Comparison of ENCODE assay signal across 25 cellular contexts in the genomic region with DNA sequence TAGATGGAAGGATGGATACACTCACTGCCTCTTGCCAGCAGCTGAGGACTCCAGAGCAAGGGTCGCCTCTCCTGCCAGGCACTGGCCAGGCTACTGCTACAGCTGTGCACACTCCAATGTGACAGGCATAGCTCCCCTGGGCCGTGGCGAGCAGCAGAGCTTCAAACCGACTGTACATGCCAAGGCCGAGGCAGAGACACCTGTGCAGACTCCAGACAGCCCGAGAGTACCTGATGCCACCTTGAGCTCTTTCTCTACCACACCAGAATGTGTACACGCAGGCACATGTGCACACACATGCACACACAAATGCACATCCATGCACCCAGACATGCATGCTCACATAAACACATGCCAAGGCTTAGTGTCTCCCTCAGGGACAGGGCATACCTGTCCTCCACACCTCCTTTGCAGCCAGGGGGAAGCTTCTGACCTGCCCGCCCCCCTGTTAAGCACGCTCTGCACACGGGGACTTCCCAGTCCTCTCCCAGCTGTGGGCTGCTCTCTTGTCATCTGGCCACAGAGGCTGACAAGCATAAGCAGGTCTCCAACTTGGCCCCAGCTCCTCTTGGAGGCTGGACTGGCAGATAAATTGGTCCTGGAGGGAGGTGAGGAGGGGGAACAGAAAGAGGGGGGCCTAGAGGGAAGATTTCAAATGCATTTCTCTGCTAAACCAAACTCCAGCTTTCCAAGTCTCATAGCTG.
DNase-seq lines count a peak whose midpoint lies in the region; TF ChIP-seq lines count a peak whose summit lies in the region.
"Had no signal": no experiment of that assay in that cellular context is flagged by ENCODE, and none has a peak within 500 bp of the region (broad histone marks: within the 10 kb centered on the region; RNA-seq: fewer than 3 reads in every experiment).

No MANE protein-coding gene starts in this region.

- WGBS in suprapubic skin = 51% methylated on average over 3 of the region's 10 CpGs

- H3K9me3 ChIP-seq in suprapubic skin = no peaks in the 10 kb centered on the region
- H3K9me3 ChIP-seq: lower lobe of right lung, tibial nerve had no signal

- no peak overlapping the region for H3K4me3 Mint-ChIP-seq in activated CD4-positive, alpha-beta T cell treated with anti-CD3 and anti-CD28 coated beads, Interleukin-2, amount 10 ng/mL, durations not matched to agents 7 days and 5 days
- H3K4me3 Mint-ChIP-seq: activated CD4-positive, alpha-beta T cell treated with anti-CD3 and anti-CD28 coated beads, Interleukin-2, amount 10 ng/mL, durations not matched to agents 24 days and 14 days; activated naive CD8-positive, alpha-beta T cell treated with anti-CD3 and anti-CD28 coated beads for 36 hours; CD4-positive, CD25-positive, alpha-beta regulatory T cell; neural crest cell; stimulated activated naive CD8-positive, alpha-beta T cell treated with anti-CD3 and anti-CD28 coated beads, Interleukin-15, Interleukin-2, amounts not matched to agents 100 ng/mL and 50 ng/mL, for 24 hours had no signal

- H3K27me3 ChIP-seq in suprapubic skin = no peaks in the 10 kb centered on the region
- H3K27me3 ChIP-seq: tibial nerve had no signal

- H3K9me3 Mint-ChIP-seq in activated CD4-positive, alpha-beta T cell treated with anti-CD3 and anti-CD28 coated beads, Interleukin-2, amount 10 ng/mL, durations not matched to agents 7 days and 5 days = no peaks in the 10 kb centered on the region
- H3K9me3 Mint-ChIP-seq: activated CD4-positive, alpha-beta T cell treated with anti-CD3 and anti-CD28 coated beads, Interleukin-2, amount 10 ng/mL, durations not matched to agents 24 days and 14 days; activated naive CD8-positive, alpha-beta T cell treated with anti-CD3 and anti-CD28 coated beads for 36 hours; activated T-helper 2 cell treated with anti-CD3 and anti-CD28 coated beads, Interferon-gamma antibody, Interleukin-2, Interleukin-4, amounts not matched to agents 10 μg/mL and 5 μg/mL and 100 μg/mL, durations not matched to agents 14 hours and 24 hours and 36 hours; neural crest cell; stimulated activated naive CD8-positive, alpha-beta T cell treated with anti-CD3 and anti-CD28 coated beads, Interleukin-15, Interleukin-2, amounts not matched to agents 100 ng/mL and 50 ng/mL, for 24 hours had no signal

- no peak for TF ChIP-seq CTCF in suprapubic skin (IDR thresholded peaks at IDR 0.05)

- no peaks in the 10 kb centered on the region for H3K4me1 ChIP-seq in suprapubic skin
- H3K4me1 ChIP-seq: lower lobe of right lung, tibial nerve had no signal

- H3K4me1 Mint-ChIP-seq in activated CD4-positive, alpha-beta T cell treated with anti-CD3 and anti-CD28 coated beads, Interleukin-2, amount 10 ng/mL, durations not matched to agents 7 days and 5 days = no peaks in the 10 kb centered on the region
- H3K4me1 Mint-ChIP-seq: activated CD4-positive, alpha-beta T cell treated with anti-CD3 and anti-CD28 coated beads, Interleukin-2, amount 10 ng/mL, durations not matched to agents 24 days and 14 days; activated naive CD8-positive, alpha-beta T cell treated with anti-CD3 and anti-CD28 coated beads for 36 hours; CD4-positive, CD25-positive, alpha-beta regulatory T cell; neural crest cell had no signal

- H3K36me3 ChIP-seq in suprapubic skin = no peaks in the 10 kb centered on the region
- H3K36me3 ChIP-seq: lower lobe of right lung, tibial nerve had no signal

- H3K27me3 Mint-ChIP-seq in activated CD4-positive, alpha-beta T cell treated with anti-CD3 and anti-CD28 coated beads, Interleukin-2, amount 10 ng/mL, durations not matched to agents 7 days and 5 days = no peaks in the 10 kb centered on the region
- H3K27me3 Mint-ChIP-seq: activated CD4-positive, alpha-beta T cell treated with anti-CD3 and anti-CD28 coated beads, Interleukin-2, amount 10 ng/mL, durations not matched to agents 24 days and 14 days; activated naive CD8-positive, alpha-beta T cell treated with anti-CD3 and anti-CD28 coated beads for 36 hours; CD4-positive, CD25-positive, alpha-beta regulatory T cell; stimulated activated naive CD8-positive, alpha-beta T cell treated with anti-CD3 and anti-CD28 coated beads, Interleukin-15, Interleukin-2, amounts not matched to agents 100 ng/mL and 50 ng/mL, for 24 hours had no signal

- no peak for TF ChIP-seq POLR2A in suprapubic skin (IDR thresholded peaks at IDR 0.05)

- intact Hi-C loops in cardiac septum (cut with DNase I) (loop anchor here (10.0 kb wide), 1 partner anchor 465 kb away; no protein-coding TSS in a partner anchor), posterior vena cava (cut with DNase I) (no loop called here)

- H3K4me3 ChIP-seq in suprapubic skin = no peak overlapping the region
- H3K4me3 ChIP-seq: lower lobe of right lung, mucosa of descending colon, tibial nerve had no signal

- TF ChIP-seq EP300 in suprapubic skin (IDR thresholded peaks at IDR 0.05) = no peak

- DNase-seq in activated CD4-positive, alpha-beta T cell treated with anti-CD3 and anti-CD28 coated beads, Interleukin-2, amount 10 ng/mL, durations not matched to agents 7 days and 5 days = peak; percentile 3
- no peak for DNase-seq in activated CD4-positive, alpha-beta T cell treated with anti-CD3 and anti-CD28 coated beads for 48 hours
- DNase-seq in NCI-H1694 (lab: John Stamatoyannopoulos, UW) = peak; percentile 61
- DNase-seq in cardiac septum (ENCODE audit: low spot score) = peak; percentile 31
- DNase-seq in posterior vena cava (ENCODE audit: low spot score) = peak; percentile 45
- no peak for DNase-seq in HEK293T (ENCODE audit: extremely low spot score)
- no peak for DNase-seq in activated gamma-delta T cell (lab: John Stamatoyannopoulos, UW)
- no peak for DNase-seq in suprapubic skin (ENCODE audit: low spot score in 2 of 2)
- DNase-seq: activated CD4-positive, alpha-beta T cell treated with anti-CD3 and anti-CD28 coated beads, Interleukin-2, amount 10 ng/mL, durations not matched to agents 24 days and 14 days; activated naive CD8-positive, alpha-beta T cell treated with anti-CD3 and anti-CD28 coated beads for 36 hours; CD4-positive, CD25-positive, alpha-beta regulatory T cell; central memory CD4-positive, alpha-beta T cell; H7; lower lobe of right lung; mucosa of descending colon; NCI-H1092; NCI-H2029; NCI-H2227 treated with DMSO at 0.1 percent for 48 hours; NCI-H748 treated with DMSO at 0.1 percent for 48 hours had no signal

- CTCF ChIA-PET in activated CD4-positive, alpha-beta T cell treated with anti-CD3 and anti-CD28 coated beads, Interleukin-2, amount 10 ng/mL, durations not matched to agents 7 days and 5 days (lab: Charles Lee) = interaction anchor here (0.6 kb wide), 1 partner anchor 15 kb away, joined by 3 read pairs; no protein-coding TSS in a partner anchor
- CTCF ChIA-PET in HEK293T (lab: Yijun Ruan, JAX) = no interaction called here

- no peak overlapping the region for H3K27ac ChIP-seq in suprapubic skin
- H3K27ac ChIP-seq: lower lobe of right lung, RWPE1, tibial nerve, VCaP had no signal

- H3K27ac Mint-ChIP-seq in activated CD4-positive, alpha-beta T cell treated with anti-CD3 and anti-CD28 coated beads, Interleukin-2, amount 10 ng/mL, durations not matched to agents 7 days and 5 days = no peak overlapping the region
- H3K27ac Mint-ChIP-seq: activated CD4-positive, alpha-beta T cell treated with anti-CD3 and anti-CD28 coated beads, Interleukin-2, amount 10 ng/mL, durations not matched to agents 24 days and 14 days; activated naive CD8-positive, alpha-beta T cell treated with anti-CD3 and anti-CD28 coated beads for 36 hours; activated T-helper 2 cell treated with anti-CD3 and anti-CD28 coated beads, Interferon-gamma antibody, Interleukin-2, Interleukin-4, amounts not matched to agents 10 μg/mL and 5 μg/mL and 100 μg/mL, durations not matched to agents 14 hours and 24 hours and 36 hours; CD4-positive, CD25-positive, alpha-beta regulatory T cell had no signal

- POLR2A ChIA-PET in activated CD4-positive, alpha-beta T cell treated with anti-CD3 and anti-CD28 coated beads, Interleukin-2, amount 10 ng/mL, durations not matched to agents 7 days and 5 days (lab: Charles Lee) = no interaction called here
- POLR2A ChIA-PET in HEK293T (lab: Yijun Ruan, JAX) = no interaction called here

- H3K36me3 Mint-ChIP-seq in activated CD4-positive, alpha-beta T cell treated with anti-CD3 and anti-CD28 coated beads, Interleukin-2, amount 10 ng/mL, durations not matched to agents 7 days and 5 days (ENCODE audit: low read depth) = no peaks in the 10 kb centered on the region
- H3K36me3 Mint-ChIP-seq: activated naive CD8-positive, alpha-beta T cell treated with anti-CD3 and anti-CD28 coated beads for 36 hours; CD4-positive, CD25-positive, alpha-beta regulatory T cell had no signal

TF ChIP-seq in HEK293T, 16 proteins besides CTCF, POLR2A, EP300 and RAD21:
- TF ChIP-seq SP1 (IDR thresholded peaks at IDR 0.05) (no peak), BHLHE40 (IDR thresholded peaks at IDR 0.05; ENCODE audit: borderline replicate concordance) (no peak), LEF1 (IDR thresholded peaks at IDR 0.05; ENCODE audit: borderline replicate concordance) (no peak), ARNT (IDR thresholded peaks at IDR 0.05) (no peak), TARDBP (IDR thresholded peaks at IDR 0.05) (no peak), NFRKB (IDR thresholded peaks at IDR 0.05) (no peak), FOXA1 (IDR thresholded peaks at IDR 0.05) (no peak), FOXM1 (IDR thresholded peaks at IDR 0.05; ENCODE audit: borderline replicate concordance) (no peak), SUZ12 (IDR thresholded peaks at IDR 0.05) (no peak), FOXK2 (IDR thresholded peaks at IDR 0.05) (no peak), ELF4 (IDR thresholded peaks at IDR 0.05) (no peak), HDGF (IDR thresholded peaks at IDR 0.05; ENCODE audit: borderline replicate concordance) (no peak), ZNF384 (IDR thresholded peaks at IDR 0.05) (no peak), CTBP1 (IDR thresholded peaks at IDR 0.05; ENCODE audit: borderline replicate concordance) (no peak), L3MBTL2 (conservative IDR thresholded peaks at IDR 0.05) (no peak)
- TF ChIP-seq, protein P1, sequence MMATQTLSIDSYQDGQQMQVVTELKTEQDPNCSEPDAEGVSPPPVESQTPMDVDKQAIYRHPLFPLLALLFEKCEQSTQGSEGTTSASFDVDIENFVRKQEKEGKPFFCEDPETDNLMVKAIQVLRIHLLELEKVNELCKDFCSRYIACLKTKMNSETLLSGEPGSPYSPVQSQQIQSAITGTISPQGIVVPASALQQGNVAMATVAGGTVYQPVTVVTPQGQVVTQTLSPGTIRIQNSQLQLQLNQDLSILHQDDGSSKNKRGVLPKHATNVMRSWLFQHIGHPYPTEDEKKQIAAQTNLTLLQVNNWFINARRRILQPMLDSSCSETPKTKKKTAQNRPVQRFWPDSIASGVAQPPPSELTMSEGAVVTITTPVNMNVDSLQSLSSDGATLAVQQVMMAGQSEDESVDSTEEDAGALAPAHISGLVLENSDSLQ (IDR thresholded peaks at IDR 0.05) = no peak

Comparison
In these comparisons a context has a peak if more than half of its experiments do, and no peak if none do; other contexts are left out.
1. DNase-seq: peak in activated CD4-positive, alpha-beta T cell treated with anti-CD3 and anti-CD28 coated beads, Interleukin-2, amount 10 ng/mL, durations not matched to agents 7 days and 5 days (single experiment), NCI-H1694 (single experiment), cardiac septum (single experiment) and posterior vena cava (single experiment); none in activated CD4-positive, alpha-beta T cell treated with anti-CD3 and anti-CD28 coated beads for 48 hours (single experiment), HEK293T (single experiment), activated gamma-delta T cell (single experiment) and suprapubic skin (0 of 2).